8 cellular contexts compared by ENCODE assay signal in the genomic region with DNA sequence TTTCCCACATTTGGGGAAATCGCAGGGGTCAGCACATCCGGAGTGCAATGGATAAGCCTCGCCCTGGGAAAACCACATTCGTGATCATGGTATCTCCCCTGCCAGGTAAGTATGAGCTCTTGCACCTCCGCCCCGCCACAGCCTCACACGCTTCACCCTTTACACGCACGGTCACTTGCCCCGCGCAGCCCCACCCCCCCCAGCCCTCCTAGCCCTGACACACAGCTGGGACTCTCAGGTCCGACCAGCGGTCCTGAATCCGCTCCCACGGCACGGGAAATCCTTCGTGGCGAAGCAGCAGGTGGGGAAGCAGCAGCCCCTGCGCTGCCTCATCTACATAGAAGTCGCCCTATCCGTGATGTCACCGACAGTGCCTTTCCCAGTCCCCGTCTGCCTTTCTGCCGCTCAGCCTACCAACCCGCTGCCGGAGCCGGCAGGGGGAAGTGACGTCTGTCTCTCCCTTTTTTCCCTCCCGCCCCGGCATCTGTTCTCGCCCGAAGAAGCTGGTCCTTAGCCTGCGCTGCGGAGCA. TPM values are rescaled to one million over a fixed set of nuclear protein-coding genes. Genes with fewer than 3 reads are reported as not detected.
DNase-seq lines count a peak whose midpoint lies in the region; ATAC-seq and TF ChIP-seq lines count a peak whose summit lies in the region.
"Not testable (repeated sequence)": the region's sequence is repeated elsewhere in the genome, so short reads cannot be mapped to it uniquely, and the experiment has no call there.

No MANE protein-coding gene starts in this region.

- H3K9ac ChIP-seq in OCI-LY3 (ENCODE audit: low read length), result peak overlapping the region; percentile 62

- peak; percentile 1 for DNase-seq in AG08396 (ENCODE audit: low spot score)
- peak; percentile 57 for DNase-seq in activated CD8-positive, alpha-beta memory T cell treated with anti-CD3 and anti-CD28 coated beads, Interleukin-2, amount 50 U/mL, for 1 hour (ENCODE audit: extremely low read depth)
- peak; percentile 29 to 85 (median 55) for DNase-seq in dorsolateral prefrontal cortex
- peak; percentile 53 for DNase-seq in left lobe of liver (ENCODE audit: low spot score)
- DNase-seq in stimulated activated CD4-positive, alpha-beta T cell treated with anti-CD3 and anti-CD28 coated beads, Interleukin-1b, Interleukin-23, amount 100 ng/mL, for 4 hours (ENCODE audit: low read depth in 2 of 2), result peak; percentile 51 to 63

- H4K20me1 ChIP-seq in OCI-LY3 (ENCODE audit: insufficient read depth, low read length), result not testable (repeated sequence)

- H3K79me2 ChIP-seq in OCI-LY3 (ENCODE audit: low read length), result not testable (repeated sequence)

- H3K27ac ChIP-seq in OCI-LY3 (ENCODE audit: low read length) (peak overlapping the region; percentile 66), dorsolateral prefrontal cortex (peak overlapping the region in 54 of 59 donors; percentile 48 to 96 (median 88))

- H3K36me3 ChIP-seq in OCI-LY3 (replicated peaks; ENCODE audit: low read depth, low read length), result not testable (repeated sequence)

- H3K4me3 ChIP-seq in OCI-LY3 (ENCODE audit: low read length) (peak overlapping the region; percentile 47; the same call in 1 of the 2 replicates), dorsolateral prefrontal cortex (peak overlapping the region in 46 of 59 donors; percentile 19 to 64 (median 40))

- not testable (repeated sequence) for H3K27me3 ChIP-seq in OCI-LY3 (ENCODE audit: low read depth, low read length); dorsolateral prefrontal cortex

- TF ChIP-seq CTCF in OCI-LY3 (IDR thresholded peaks at IDR 0.05; ENCODE audit: low read depth, low read length); dorsolateral prefrontal cortex (IDR thresholded peaks at IDR 0.05 in 54 of 56, conservative IDR thresholded peaks at IDR 0.05 in 2 of 56; ENCODE audit: low read depth in 1 of 56, partially characterized antibody in 56 of 56): not testable (repeated sequence)

- ATAC-seq in HG03342 (IDR thresholded peaks at IDR 0.05; ENCODE audit: unreplicated experiment), result peak; percentile 48
- peak; percentile 91 for ATAC-seq in left lobe of liver

- H3K4me1 ChIP-seq in OCI-LY3 (ENCODE audit: low read length), result not testable (repeated sequence)

- H3K4me2 ChIP-seq in OCI-LY3 (ENCODE audit: low read length), result peak overlapping the region; percentile 22; the same call in 1 of the 2 replicates

- not testable (repeated sequence) for H2AFZ ChIP-seq in OCI-LY3 (ENCODE audit: low read depth, low read length)

- H3K9me3 ChIP-seq in OCI-LY3 (ENCODE audit: insufficient read depth, low read length), result not testable (repeated sequence)

- TF ChIP-seq POLR2A in GM19193 (IDR thresholded peaks at IDR 0.05; ENCODE audit: extremely low read depth, insufficient read depth, insufficient read length), result peak; percentile 89

- intact Hi-C loops in dorsolateral prefrontal cortex (cut with DNase I), result not testable (repeated sequence)

RNA-seq across cellular contexts. Expression of a gene that starts 31.9 kb away (rescaled TPM):
- total RNA-seq in dorsolateral prefrontal cortex (1 to 10 TPM in 8 of 120 experiments, under 1 TPM in 2, not detected in 110; 0.85 to 3.5 (median 1.4) TPM), left lobe of liver (not detected)

Comparison
In these comparisons a context has a peak if more than half of its experiments do, and no peak if none do; other contexts are left out.
1. Peak in every context shown above with its lines: DNase-seq, ATAC-seq, H3K4me3 ChIP-seq and H3K27ac ChIP-seq.
2. DNase-seq: peak in every context shown above with its lines; median percentile 57 in activated CD8-positive, alpha-beta memory T cell treated with anti-CD3 and anti-CD28 coated beads, Interleukin-2, amount 50 U/mL, for 1 hour; 57 in stimulated activated CD4-positive, alpha-beta T cell treated with anti-CD3 and anti-CD28 coated beads, Interleukin-1b, Interleukin-23, amount 100 ng/mL, for 4 hours; 55 in dorsolateral prefrontal cortex; 53 in left lobe of liver; 1 in AG08396.